ENCODE assay signal across 16 cellular contexts in the genomic region with DNA sequence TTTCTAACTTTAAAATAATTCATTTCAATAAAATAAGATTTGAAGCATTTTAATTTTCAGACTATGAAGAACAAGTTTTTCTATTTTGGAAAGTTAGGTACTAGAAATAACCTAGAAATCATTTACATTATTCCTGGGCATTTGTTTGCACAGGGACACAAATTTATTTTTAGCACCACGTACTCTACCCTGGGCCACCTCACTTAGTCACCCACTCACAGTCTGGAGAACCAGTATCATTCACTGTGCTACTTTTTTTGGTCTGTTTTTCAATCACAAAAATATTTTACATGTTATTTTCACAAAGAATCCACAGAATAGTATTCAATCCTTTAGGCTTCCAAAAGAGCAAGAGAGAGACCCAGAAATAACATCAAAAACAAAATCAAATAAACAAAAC.
"Had no signal": no experiment of that assay in that cellular context is flagged by ENCODE, and none has a peak within 500 bp of the region (broad histone marks: within the 10 kb centered on the region; RNA-seq: fewer than 3 reads in every experiment).

No MANE protein-coding gene starts in this region.

- FAIRE-seq: endothelial cell of umbilical vein, urothelium cell line had no signal

- H3K27ac ChIP-seq: foreskin keratinocyte, parathyroid adenoma, suprapubic skin, thyroid gland had no signal

- H3K4me2 ChIP-seq: smooth muscle cell had no signal

- H2AFZ ChIP-seq: parathyroid adenoma had no signal

- H3K36me3 ChIP-seq: suprapubic skin, thyroid gland had no signal

- ATAC-seq: foreskin keratinocyte; left colon; naive thymus-derived CD4-positive, alpha-beta T cell had no signal

- H3K9me3 ChIP-seq: suprapubic skin, thyroid gland had no signal

- H3K9ac ChIP-seq: parathyroid adenoma had no signal

- H3K79me2 ChIP-seq: parathyroid adenoma had no signal

- H3K27me3 ChIP-seq: foreskin keratinocyte, suprapubic skin, thyroid gland had no signal

- H3K4me3 ChIP-seq: smooth muscle cell, suprapubic skin, thyroid gland had no signal

- H3K4me1 ChIP-seq: foreskin keratinocyte, parathyroid adenoma, suprapubic skin, thyroid gland had no signal

- DNase-seq: endodermal cell; erythroblast; foreskin keratinocyte; immature natural killer cell; left colon; mesendoderm; naive thymus-derived CD4-positive, alpha-beta T cell; nephron progenitor cell; stimulated activated CD4-positive, alpha-beta T cell treated with anti-CD3 and anti-CD28 coated beads, Interleukin-2, amount 100 ng/mL, for 48 hours; stimulated activated naive CD4-positive, alpha-beta T cell treated with Interleukin-2 at 50 U/mL for 16 hours; thyroid gland had no signal
